Comparison of ENCODE assay signal across 2 cellular contexts in the genomic region with DNA sequence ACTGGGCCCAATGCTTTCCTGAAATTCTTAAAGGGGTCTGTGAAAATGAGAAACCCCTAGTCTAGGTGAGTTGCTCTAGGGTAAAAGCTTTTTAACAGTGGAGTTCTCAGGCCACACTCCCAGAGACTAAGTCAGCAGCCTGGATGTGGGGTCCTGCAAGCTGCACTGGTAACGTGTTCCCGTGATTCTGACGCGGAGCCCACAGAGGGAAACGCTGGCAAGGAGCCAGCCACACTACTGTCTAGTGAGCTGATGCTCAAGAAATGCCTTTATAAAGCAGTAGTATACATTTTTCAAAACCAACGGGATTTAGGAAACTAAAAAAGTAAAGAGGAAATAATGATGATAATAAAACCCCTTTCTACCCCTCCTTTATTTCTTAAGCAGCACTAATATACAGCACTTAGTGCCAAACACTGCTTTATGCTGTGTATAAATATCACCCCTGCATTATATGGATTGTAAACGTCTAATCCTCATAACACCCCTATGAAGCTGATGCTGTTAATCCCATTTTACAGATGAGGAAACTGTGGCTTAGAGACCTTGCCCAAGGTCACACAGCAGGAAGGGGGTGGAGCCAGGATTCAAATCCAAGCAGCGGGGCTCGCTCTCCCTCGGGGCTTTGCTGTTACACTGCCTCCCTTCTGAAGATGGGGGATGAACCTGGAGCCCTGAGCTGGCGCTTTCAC.
A peak's percentile ranks its signal among the peaks of the same experiment; 100 is the strongest.
TF ChIP-seq lines count a peak whose summit lies in the region.

No MANE protein-coding gene starts in this region.

TF ChIP-seq in HepG2, 621 proteins besides CTCF, POLR2A, EP300 and RAD21:
- TF ChIP-seq SMAD3 (CRISPR knock-in tag; IDR thresholded peaks at IDR 0.05) (no peak), ZNF629 (CRISPR knock-in tag; conservative IDR thresholded peaks at IDR 0.05) (peak; percentile 78), ZNF136 (CRISPR knock-in tag; IDR thresholded peaks at IDR 0.05; ENCODE audit: low read depth) (no peak)

TF ChIP-seq in Ishikawa, 13 proteins besides CTCF, POLR2A, EP300 and RAD21:
- TF ChIP-seq, protein P1, sequence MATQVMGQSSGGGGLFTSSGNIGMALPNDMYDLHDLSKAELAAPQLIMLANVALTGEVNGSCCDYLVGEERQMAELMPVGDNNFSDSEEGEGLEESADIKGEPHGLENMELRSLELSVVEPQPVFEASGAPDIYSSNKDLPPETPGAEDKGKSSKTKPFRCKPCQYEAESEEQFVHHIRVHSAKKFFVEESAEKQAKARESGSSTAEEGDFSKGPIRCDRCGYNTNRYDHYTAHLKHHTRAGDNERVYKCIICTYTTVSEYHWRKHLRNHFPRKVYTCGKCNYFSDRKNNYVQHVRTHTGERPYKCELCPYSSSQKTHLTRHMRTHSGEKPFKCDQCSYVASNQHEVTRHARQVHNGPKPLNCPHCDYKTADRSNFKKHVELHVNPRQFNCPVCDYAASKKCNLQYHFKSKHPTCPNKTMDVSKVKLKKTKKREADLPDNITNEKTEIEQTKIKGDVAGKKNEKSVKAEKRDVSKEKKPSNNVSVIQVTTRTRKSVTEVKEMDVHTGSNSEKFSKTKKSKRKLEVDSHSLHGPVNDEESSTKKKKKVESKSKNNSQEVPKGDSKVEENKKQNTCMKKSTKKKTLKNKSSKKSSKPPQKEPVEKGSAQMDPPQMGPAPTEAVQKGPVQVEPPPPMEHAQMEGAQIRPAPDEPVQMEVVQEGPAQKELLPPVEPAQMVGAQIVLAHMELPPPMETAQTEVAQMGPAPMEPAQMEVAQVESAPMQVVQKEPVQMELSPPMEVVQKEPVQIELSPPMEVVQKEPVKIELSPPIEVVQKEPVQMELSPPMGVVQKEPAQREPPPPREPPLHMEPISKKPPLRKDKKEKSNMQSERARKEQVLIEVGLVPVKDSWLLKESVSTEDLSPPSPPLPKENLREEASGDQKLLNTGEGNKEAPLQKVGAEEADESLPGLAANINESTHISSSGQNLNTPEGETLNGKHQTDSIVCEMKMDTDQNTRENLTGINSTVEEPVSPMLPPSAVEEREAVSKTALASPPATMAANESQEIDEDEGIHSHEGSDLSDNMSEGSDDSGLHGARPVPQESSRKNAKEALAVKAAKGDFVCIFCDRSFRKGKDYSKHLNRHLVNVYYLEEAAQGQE (IDR thresholded peaks at IDR 0.05; ENCODE audit: low read depth): no peak
- TF ChIP-seq NFIC (IDR thresholded peaks at IDR 0.05): 0 out of 2 replicates have a peak, but pooled peaks have one; percentile 23
- no peak for TF ChIP-seq EGR1 (IDR thresholded peaks at IDR 0.05)
- no peak for TF ChIP-seq TCF12 (IDR thresholded peaks at IDR 0.05; ENCODE audit: low read depth)
- TF ChIP-seq CREB1 (IDR thresholded peaks at IDR 0.05; ENCODE audit: low read depth): no peak
- TF ChIP-seq, protein P2, sequence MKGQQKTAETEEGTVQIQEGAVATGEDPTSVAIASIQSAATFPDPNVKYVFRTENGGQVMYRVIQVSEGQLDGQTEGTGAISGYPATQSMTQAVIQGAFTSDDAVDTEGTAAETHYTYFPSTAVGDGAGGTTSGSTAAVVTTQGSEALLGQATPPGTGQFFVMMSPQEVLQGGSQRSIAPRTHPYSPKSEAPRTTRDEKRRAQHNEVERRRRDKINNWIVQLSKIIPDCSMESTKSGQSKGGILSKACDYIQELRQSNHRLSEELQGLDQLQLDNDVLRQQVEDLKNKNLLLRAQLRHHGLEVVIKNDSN (IDR thresholded peaks at IDR 0.05): no peak
- TF ChIP-seq FOXM1 (IDR thresholded peaks at IDR 0.05; ENCODE audit: borderline replicate concordance, low read depth): no peak
